Comparison of ENCODE assay signal across 28 cellular contexts in the genomic region with DNA sequence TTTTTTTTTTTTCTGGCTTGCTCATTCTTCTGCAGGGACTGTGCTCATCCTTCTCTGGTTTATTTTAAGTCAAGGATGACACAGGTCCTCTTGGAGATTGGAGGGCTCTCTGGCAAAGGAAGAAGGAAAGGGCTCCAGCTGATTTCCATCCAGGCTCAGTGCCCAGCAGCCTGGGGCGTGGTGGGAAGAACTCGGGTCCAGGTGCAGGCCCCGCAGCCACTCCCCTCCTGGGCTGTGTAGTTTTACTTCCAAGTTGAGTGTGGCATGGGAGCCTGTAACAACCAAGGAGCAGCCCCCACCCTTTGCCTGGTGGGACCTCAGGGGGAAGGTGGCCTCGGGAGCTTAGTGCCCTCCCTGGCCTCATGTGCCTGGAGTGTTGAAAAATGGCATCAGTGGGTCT.
"Had no signal": no experiment of that assay in that cellular context is flagged by ENCODE, and none has a peak within 500 bp of the region (broad histone marks: within the 10 kb centered on the region; RNA-seq: fewer than 3 reads in every experiment).

No MANE protein-coding gene starts in this region.

- H2AFZ ChIP-seq: neural progenitor cell had no signal

- H3K9ac ChIP-seq: neural progenitor cell had no signal

- H3K27me3 ChIP-seq: body of pancreas, cardiac muscle cell, dorsolateral prefrontal cortex, gastrocnemius medialis, neural progenitor cell, upper lobe of left lung, vagina had no signal

- H3K9me3 ChIP-seq: body of pancreas, gastrocnemius medialis, upper lobe of left lung, vagina had no signal

- H3K4me2 ChIP-seq: neural progenitor cell had no signal

- H3K36me3 ChIP-seq: cardiac muscle cell, gastrocnemius medialis, left ventricle myocardium inferior, neural progenitor cell, upper lobe of left lung, vagina had no signal

- H3K27ac ChIP-seq: body of pancreas, cardiac muscle cell, coronary artery, gastrocnemius medialis, left ventricle myocardium inferior, neural progenitor cell, upper lobe of left lung, vagina had no signal

- ATAC-seq: body of pancreas; gastrocnemius medialis; naive thymus-derived CD4-positive, alpha-beta T cell; right cardiac atrium; stimulated activated memory B cell treated with anti-CD40 and anti-IgM and Interleukin-4, amounts not matched to agents 10 μg/mL and 1 μg/mL and 100 μg/mL, for 72 hours; stimulated activated naive CD8-positive, alpha-beta T cell treated with anti-CD3 and anti-CD28 coated beads, Interleukin-15, amount 100 ng/mL, for 72 hours had no signal

- H3K4me3 ChIP-seq: body of pancreas, cardiac muscle cell, coronary artery, dorsolateral prefrontal cortex, gastrocnemius medialis, left ventricle myocardium inferior, neural progenitor cell, upper lobe of left lung, vagina had no signal

- DNase-seq: activated CD4-positive, alpha-beta memory T cell treated with anti-CD3 and anti-CD28 coated beads, Interleukin-2, amount 10 ng/mL, durations not matched to agents 7 days and 5 days; activated CD4-positive, alpha-beta T cell treated with anti-CD3 and anti-CD28 coated beads, Interleukin-2, amount 10 ng/mL, durations not matched to agents 24 days and 14 days; activated CD4-positive, CD25-positive, alpha-beta regulatory T cell treated with anti-CD3 and anti-CD28 coated beads, Interleukin-2, amount 50 U/mL, for 72 hours; activated effector memory CD4-positive, alpha-beta T cell treated with Interleukin-2 at 50 U/mL for 16 hours; activated naive CD4-positive, alpha-beta T cell treated with Interleukin-2 at 50 U/mL for 16 hours; anterior cingulate cortex; body of pancreas; cerebellar nuclear complex; dorsolateral prefrontal cortex; effector memory CD4-positive, alpha-beta T cell; erythroblast; gastrocnemius medialis; glutamatergic neuron; left ventricle myocardium inferior; naive thymus-derived CD4-positive, alpha-beta T cell; right cardiac atrium; stimulated activated CD4-positive, alpha-beta T cell treated with anti-CD3 and anti-CD28 coated beads, Interleukin-12 subunit alpha, Interleukin-12 subunit beta, amount 100 ng/mL, for 4 hours; stimulated activated CD4-positive, alpha-beta T cell treated with anti-CD3 and anti-CD28 coated beads, Interleukin-4, amount 100 ng/mL, for 4 hours; stimulated activated CD8-positive, alpha-beta memory T cell treated with anti-CD3 and anti-CD28 coated beads, Interleukin-4, amount 100 ng/mL, for 48 hours; stimulated activated naive CD8-positive, alpha-beta T cell treated with anti-CD3 and anti-CD28 coated beads, Interleukin-15, amount 100 ng/mL, for 72 hours; substantia nigra; T-helper 9 cell had no signal
